8 cellular contexts compared by ENCODE assay signal in genomic region chr1:184152502-184152901, GRCh38.
DNase-seq lines count a peak whose midpoint lies in the region; ATAC-seq and TF ChIP-seq lines count a peak whose summit lies in the region.

No MANE protein-coding gene starts in this region.

- H3K36me3 ChIP-seq in mucosa of descending colon (ENCODE audit: low read depth) (no peaks in the 10 kb centered on the region), aorta (ENCODE audit: control insufficient read depth in 1 of 2, insufficient read depth in 2 of 2, low read length in 1 of 2) (no peaks in the 10 kb centered on the region)

- no peak for ATAC-seq in activated naive CD4-positive, alpha-beta T cell treated with anti-CD3 and anti-CD28 coated beads, Interleukin-2, amount 50 U/mL, for 72 hours
- peak; percentile 43 for ATAC-seq in mucosa of descending colon
- peak; percentile 69 for ATAC-seq in aorta (ENCODE audit: low FRiP score)
- no peak for ATAC-seq in HG03460 (IDR thresholded peaks at IDR 0.05; ENCODE audit: unreplicated experiment)

- DNase-seq in activated naive CD4-positive, alpha-beta T cell treated with anti-CD3 and anti-CD28 coated beads for 36 hours, result no peak
- no peak for DNase-seq in activated naive CD4-positive, alpha-beta T cell treated with anti-CD3 and anti-CD28 coated beads, Interleukin-2, amount 50 U/mL, for 72 hours (ENCODE audit: low spot score in 2 of 2)
- DNase-seq in chondrocyte (ENCODE audit: low spot score), result no peak
- peak in 1 of 3 donors; percentile 26 for DNase-seq in mucosa of descending colon
- DNase-seq in aorta, result peak in 1 of 2 donors; percentile 50
- no peak for DNase-seq in stimulated activated CD4-positive, alpha-beta T cell treated with anti-CD3 and anti-CD28 coated beads, Interleukin-2, amount 100 ng/mL, for 48 hours
- DNase-seq in NCI-H226, result no peak

- H3K9me3 Mint-ChIP-seq in activated naive CD4-positive, alpha-beta T cell treated with anti-CD3 and anti-CD28 coated beads for 36 hours, result no peaks in the 10 kb centered on the region
- no peaks in the 10 kb centered on the region for H3K9me3 Mint-ChIP-seq in activated naive CD4-positive, alpha-beta T cell treated with anti-CD3 and anti-CD28 coated beads, Interleukin-2, amount 50 U/mL, for 72 hours
- no peaks in the 10 kb centered on the region for H3K9me3 Mint-ChIP-seq in chondrocyte (ENCODE audit: low read depth)

- peaks cover 33% of the 10 kb centered on the region for H3K27me3 Mint-ChIP-seq in activated naive CD4-positive, alpha-beta T cell treated with anti-CD3 and anti-CD28 coated beads for 36 hours (ENCODE audit: low read depth)
- H3K27me3 Mint-ChIP-seq in chondrocyte (ENCODE audit: low read depth), result no peaks in the 10 kb centered on the region

- no peak overlapping the region for H3K27ac Mint-ChIP-seq in activated naive CD4-positive, alpha-beta T cell treated with anti-CD3 and anti-CD28 coated beads for 36 hours
- H3K27ac Mint-ChIP-seq in activated naive CD4-positive, alpha-beta T cell treated with anti-CD3 and anti-CD28 coated beads, Interleukin-2, amount 50 U/mL, for 72 hours, result no peak overlapping the region
- H3K27ac Mint-ChIP-seq in chondrocyte (ENCODE audit: unreplicated experiment), result no peak overlapping the region

- H3K27ac ChIP-seq in aorta (ENCODE audit: low read depth in 1 of 2, low read length in 2 of 2), result no peak overlapping the region

- H3K4me3 ChIP-seq in mucosa of descending colon (no peak overlapping the region), aorta (ENCODE audit: low read length in 2 of 2) (no peak overlapping the region)

- H3K27me3 ChIP-seq in aorta (ENCODE audit: control insufficient read depth in 1 of 2, insufficient read depth in 2 of 2, low read length in 1 of 2), result no peaks in the 10 kb centered on the region

- no peaks in the 10 kb centered on the region for H3K36me3 Mint-ChIP-seq in activated naive CD4-positive, alpha-beta T cell treated with anti-CD3 and anti-CD28 coated beads for 36 hours (ENCODE audit: low read depth)
- H3K36me3 Mint-ChIP-seq in activated naive CD4-positive, alpha-beta T cell treated with anti-CD3 and anti-CD28 coated beads, Interleukin-2, amount 50 U/mL, for 72 hours, result no peaks in the 10 kb centered on the region
- H3K36me3 Mint-ChIP-seq in chondrocyte (ENCODE audit: low read depth), result no peaks in the 10 kb centered on the region

- intact Hi-C loops in activated naive CD4-positive, alpha-beta T cell treated with anti-CD3 and anti-CD28 coated beads for 36 hours (cut with micrococcal nuclease), result no loop called here
- intact Hi-C loops in mucosa of descending colon (cut with DNase I, micrococcal nuclease), result no loop called here
- intact Hi-C loops in aorta (cut with DNase I), result no loop called here

- H3K4me1 Mint-ChIP-seq in activated naive CD4-positive, alpha-beta T cell treated with anti-CD3 and anti-CD28 coated beads for 36 hours (ENCODE audit: low read depth), result peaks cover 11% of the 10 kb centered on the region
- H3K4me1 Mint-ChIP-seq in chondrocyte (ENCODE audit: low read depth), result peaks cover 46% of the 10 kb centered on the region

- peak overlapping the region; percentile 49 for H3K4me3 Mint-ChIP-seq in activated naive CD4-positive, alpha-beta T cell treated with anti-CD3 and anti-CD28 coated beads for 36 hours
- H3K4me3 Mint-ChIP-seq in chondrocyte (ENCODE audit: unreplicated experiment), result peak overlapping the region; percentile 1

- TF ChIP-seq CTCF in chondrocyte (IDR thresholded peaks at IDR 0.05), result no peak
- TF ChIP-seq CTCF in mucosa of descending colon (IDR thresholded peaks at IDR 0.05), result no peak

- no peaks in the 10 kb centered on the region for H3K9me3 ChIP-seq in mucosa of descending colon
- no peaks in the 10 kb centered on the region for H3K9me3 ChIP-seq in aorta (ENCODE audit: control insufficient read depth, low read length)

- WGBS in aorta, 2 donors, result 21 to 25% methylated on average over 9 of the region's 9 CpGs

- CTCF ChIA-PET in activated naive CD4-positive, alpha-beta T cell treated with anti-CD3 and anti-CD28 coated beads for 36 hours (lab: Charles Lee), result interaction anchor here (1.0 kb wide), 1 partner anchor 33 kb away, joined by 6 read pairs; no protein-coding TSS in a partner anchor

- H3K4me1 ChIP-seq in mucosa of descending colon (ENCODE audit: low read depth) (no peaks in the 10 kb centered on the region), aorta (ENCODE audit: control insufficient read depth in 1 of 2, insufficient read depth in 2 of 2, low read length in 2 of 2) (no peaks in the 10 kb centered on the region)

Comparison
In these comparisons a context has a peak if more than half of its experiments do, and no peak if none do; other contexts are left out.
1. ATAC-seq: peak in mucosa of descending colon (single experiment) and aorta (single experiment); none in activated naive CD4-positive, alpha-beta T cell treated with anti-CD3 and anti-CD28 coated beads, Interleukin-2, amount 50 U/mL, for 72 hours (0 of 2) and HG03460 (single experiment).